ENCODE assay signal across 9 cellular contexts in the genomic region with DNA sequence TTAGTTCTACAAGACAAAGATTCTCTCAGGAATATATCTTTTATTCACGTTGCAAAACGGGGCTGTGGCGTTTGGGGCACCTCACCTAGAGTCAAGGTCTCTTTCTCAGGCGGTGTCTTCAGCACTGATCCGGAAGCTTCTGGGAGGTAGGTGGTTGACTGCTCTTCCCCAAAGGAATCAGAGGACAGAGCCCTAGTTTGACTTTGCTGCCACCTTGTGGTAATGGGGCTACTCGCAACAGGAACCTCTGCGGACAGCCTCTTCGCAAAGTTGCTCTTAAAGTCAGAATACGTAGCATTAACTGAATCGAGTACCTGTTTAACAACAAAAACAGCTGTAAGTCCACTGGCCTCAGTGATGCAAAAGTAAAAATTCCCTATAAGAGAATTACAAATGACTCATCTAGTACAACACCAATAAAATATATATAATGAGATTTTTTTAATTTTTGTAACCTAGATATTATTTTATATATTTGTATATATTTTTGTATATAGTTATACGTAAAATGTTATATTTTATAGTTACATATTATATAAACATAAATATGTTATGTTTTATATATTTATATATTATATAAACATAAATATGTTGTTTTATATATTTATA. TPM values are rescaled to one million over a fixed set of nuclear protein-coding genes. Genes with fewer than 3 reads are reported as not detected.
DNase-seq lines count a peak whose midpoint lies in the region; ATAC-seq and TF ChIP-seq lines count a peak whose summit lies in the region.
"Had no signal": no experiment of that assay in that cellular context is flagged by ENCODE, and none has a peak within 500 bp of the region (broad histone marks: within the 10 kb centered on the region; RNA-seq: fewer than 3 reads in every experiment).

No MANE protein-coding gene starts in this region.

- no peak overlapping the region for H3K4me3 ChIP-seq in Caco-2 (ENCODE audit: low read depth, low read length)
- H3K4me3 ChIP-seq in esophagus muscularis mucosa: no peak overlapping the region

- CTCF ChIA-PET in Caco-2 (lab: Charles Lee): interaction anchor here (1.2 to 1.5 kb wide), 5 partner anchors 13 to 240 kb away, joined by 3 to 17 read pairs (median 8); a partner anchor contains a TSS

- ATAC-seq in GM21529 (IDR thresholded peaks at IDR 0.05; ENCODE audit: unreplicated experiment): peak; percentile 90
- ATAC-seq in naive thymus-derived CD8-positive, alpha-beta T cell: peak; percentile 90 to 98

- TF ChIP-seq EP300 in esophagus muscularis mucosa (IDR thresholded peaks at IDR 0.05): no peak

- no peaks in the 10 kb centered on the region for H3K4me1 Mint-ChIP-seq in Caco-2 (ENCODE audit: low read depth, unreplicated experiment)
- peaks cover 10 to 23% (median 17%) of the 10 kb centered on the region in 4 donors for H3K4me1 Mint-ChIP-seq in naive thymus-derived CD8-positive, alpha-beta T cell

- H3K4me1 ChIP-seq in Caco-2: no peaks in the 10 kb centered on the region
- peaks cover 0 to 4% (median 0%) of the 10 kb centered on the region in 4 donors for H3K4me1 ChIP-seq in esophagus muscularis mucosa

- H3K27ac ChIP-seq in esophagus muscularis mucosa (replicated peaks in 1 of 4): no peak overlapping the region

- no TSS peak for BruUV-seq in Caco-2 (replicated peaks; lab: Mats Ljungman, UMichigan)

- POLR2A ChIA-PET in Caco-2 (lab: Charles Lee): no interaction called here
- POLR2A ChIA-PET in naive thymus-derived CD8-positive, alpha-beta T cell (lab: Charles Lee): interaction anchor here (1.8 kb wide), 1 partner anchor 203 kb away, joined by 13 read pairs; no protein-coding TSS in a partner anchor

- TF ChIP-seq CTCF in Caco-2 (IDR thresholded peaks at IDR 0.05; ENCODE audit: insufficient read depth in 1 of 2, low read depth in 1 of 2, low read length in 1 of 2, severe bottlenecking in 1 of 2, unreplicated experiment in 1 of 2): peak; percentile 95 to 96
- TF ChIP-seq CTCF in esophagus muscularis mucosa (IDR thresholded peaks at IDR 0.05): peak; percentile 76 to 92 (median 82)

- WGBS in esophagus muscularis mucosa: 6% methylated on average over 11 of the region's 11 CpGs

- no peaks in the 10 kb centered on the region for H3K27me3 ChIP-seq in Caco-2 (replicated peaks; ENCODE audit: control insufficient read depth, insufficient read depth, low read length)
- H3K27me3 ChIP-seq in esophagus muscularis mucosa: peaks cover 0 to 17% (median 4%) of the 10 kb centered on the region in 4 donors

- peaks cover 18% of the 10 kb centered on the region for H3K27me3 Mint-ChIP-seq in Caco-2 (ENCODE audit: insufficient read depth, unreplicated experiment)
- peaks cover 0 to 4% (median 2%) of the 10 kb centered on the region in 5 donors for H3K27me3 Mint-ChIP-seq in naive thymus-derived CD8-positive, alpha-beta T cell

- H3K36me3 ChIP-seq in Caco-2 (ENCODE audit: control insufficient read depth, insufficient read depth, low read length) (no peaks in the 10 kb centered on the region), esophagus muscularis mucosa (no peaks in the 10 kb centered on the region)

- TF ChIP-seq POLR2A in esophagus muscularis mucosa (IDR thresholded peaks at IDR 0.05; ENCODE audit: low read depth): no peak

- no peaks in the 10 kb centered on the region for H3K36me3 Mint-ChIP-seq in Caco-2 (ENCODE audit: insufficient read depth, unreplicated experiment)
- H3K36me3 Mint-ChIP-seq in naive thymus-derived CD8-positive, alpha-beta T cell: no peaks in the 10 kb centered on the region

- intact Hi-C loops in Caco-2 (cut with micrococcal nuclease; ENCODE audit: unreplicated experiment): loop anchor here (1.0 kb wide), 3 partner anchors 13 to 240 kb away; no protein-coding TSS in a partner anchor
- intact Hi-C loops in esophagus muscularis mucosa (cut with DNase I): no loop called here

- no peak overlapping the region for H3K4me3 Mint-ChIP-seq in Caco-2 (ENCODE audit: unreplicated experiment)
- peak overlapping the region in 6 of 10 donors; percentile 34 to 62 (median 44) for H3K4me3 Mint-ChIP-seq in naive thymus-derived CD8-positive, alpha-beta T cell

- no peaks in the 10 kb centered on the region for H3K9me3 ChIP-seq in Caco-2
- H3K9me3 ChIP-seq in esophagus muscularis mucosa: no peaks in the 10 kb centered on the region

- H3K27ac Mint-ChIP-seq in Caco-2 (ENCODE audit: unreplicated experiment): no peak overlapping the region
- peak overlapping the region in 2 of 10 donors; percentile 5 to 44 for H3K27ac Mint-ChIP-seq in naive thymus-derived CD8-positive, alpha-beta T cell

- no peaks in the 10 kb centered on the region for H3K9me3 Mint-ChIP-seq in Caco-2 (ENCODE audit: unreplicated experiment)
- no peaks in the 10 kb centered on the region for H3K9me3 Mint-ChIP-seq in naive thymus-derived CD8-positive, alpha-beta T cell

- peak; percentile 85 to 90 for DNase-seq in Caco-2
- peak; percentile 87 to 88 for DNase-seq in Kasumi-1 (lab: John Stamatoyannopoulos, UW)
- peak; percentile 91 for DNase-seq in OCI-M1 (lab: John Stamatoyannopoulos, UW)
- peak; percentile 85 for DNase-seq in activated CD8-positive, alpha-beta memory T cell treated with anti-CD3 and anti-CD28 coated beads, Interleukin-2, amount 50 U/mL, for 48 hours
- peak; percentile 92 for DNase-seq in esophagus muscularis mucosa (ENCODE audit: extremely low spot score)
- peak; percentile 54 to 89 (median 80) for DNase-seq in naive thymus-derived CD8-positive, alpha-beta T cell
- DNase-seq in stimulated activated CD8-positive, alpha-beta memory T cell treated with anti-CD3 and anti-CD28 coated beads, Interleukin-7, amount 100 ng/mL, for 48 hours (ENCODE audit: extremely low read depth in 1 of 2, low read depth in 1 of 2): peak; percentile 57 to 73

RNA-seq across cellular contexts. Expression of a gene that starts 13.3 kb away (rescaled TPM):
- total RNA-seq in Caco-2 (2022) (18.8 and 18.9 TPM in 2 replicates), esophagus muscularis mucosa (10 to 100 TPM in 1 of 4 donors, 1 to 10 TPM in 3; 8.4 to 12.5 (median 9.3) TPM)
- total RNA-seq in naive thymus-derived CD8-positive, alpha-beta T cell: not detected
- polyA plus RNA-seq in naive thymus-derived CD8-positive, alpha-beta T cell: not detected
- total RNA-seq: T-helper 2 cell treated with Interferon-gamma antibody and Interleukin-4, amounts not matched to agents 100 ng/mL and 5 ng/mL, for 36 hours had no signal

RNA-seq across cellular contexts. Expression of a gene that starts 26.3 kb away (rescaled TPM):
- total RNA-seq in Caco-2 (2022) (not detected in 2 replicates), esophagus muscularis mucosa (not detected)
- not detected for total RNA-seq in naive thymus-derived CD8-positive, alpha-beta T cell
- polyA plus RNA-seq in naive thymus-derived CD8-positive, alpha-beta T cell: not detected

RNA-seq across cellular contexts. Expression of a gene that starts 44.2 kb away (rescaled TPM):
- not detected in 2 replicates for total RNA-seq in Caco-2 (2022)
- total RNA-seq in esophagus muscularis mucosa: 1 to 10 TPM in 2 of 4 donors, under 1 TPM in 2; 0.40 to 3.1 (median 0.89) TPM
- total RNA-seq in naive thymus-derived CD8-positive, alpha-beta T cell: 1 to 10 TPM; 5.4 to 7.3 TPM
- polyA plus RNA-seq in naive thymus-derived CD8-positive, alpha-beta T cell: 100 to 1,000 TPM in 1 of 3 donors, 10 to 100 TPM in 2; 12.6 to 713 (median 35.7) TPM

Comparison
In these comparisons a context has a peak if more than half of its experiments do, and no peak if none do; other contexts are left out.
1. RNA of a gene that starts 13.3 kb away (total RNA-seq): 18.8 to 18.9 TPM in Caco-2 and 8.4 to 12.5 TPM in esophagus muscularis mucosa; not detected in naive thymus-derived CD8-positive, alpha-beta T cell; every median in the first group is over 4 times any median in the second.
2. Peak in every context shown above with its lines, with median percentiles within 50 percentile points of each other: DNase-seq.